In genomic region chr7:26151953-26152781, GRCh38 we compare ENCODE assay signal across 9 cellular contexts. TPM values are rescaled to one million over a fixed set of nuclear protein-coding genes. Genes with fewer than 3 reads are reported as not detected.
DNase-seq lines count a peak whose midpoint lies in the region; ATAC-seq, FAIRE-seq and TF ChIP-seq lines count a peak whose summit lies in the region.
"Had no signal": no experiment of that assay in that cellular context is flagged by ENCODE, and none has a peak within 500 bp of the region (broad histone marks: within the 10 kb centered on the region; RNA-seq: fewer than 3 reads in every experiment).

Gene NFE2L3, plus strand, starts transcription at chr7:26152198. Its CDS starts 301 bp downstream, at chr7:26152499.

- H2AFZ ChIP-seq in H1 (ENCODE audit: low read length), result 0 out of 2 replicates have a peak within 1 kb of the TSS, but pooled peaks have one; percentile 55

- intact Hi-C loops in CD14-positive monocyte (cut with micrococcal nuclease), result loop anchor here (2.0 to 5.0 kb wide), 3 partner anchors 45 to 50 kb away; no protein-coding TSS in a partner anchor

- ATAC-seq in GM19328 (IDR thresholded peaks at IDR 0.05; ENCODE audit: unreplicated experiment) (peak; percentile 69), HG03460 (IDR thresholded peaks at IDR 0.05; ENCODE audit: unreplicated experiment) (peak; percentile 68)

- peak within 1 kb of the TSS; percentile 98 to 100 for H3K4me2 ChIP-seq in H1 (ENCODE audit: insufficient read depth in 1 of 2, low read depth in 2 of 2, low read length in 2 of 2)

- CTCF ChIA-PET in H1 (lab: Charles Lee; ENCODE audit: partially characterized antibody), result interaction anchor here (0.6 to 2.0 kb wide), 13 partner anchors 9 to 959 kb away, joined by 3 to 12 read pairs (median 3); no protein-coding TSS in a partner anchor

- POLR2A ChIA-PET in H1 (lab: Charles Lee; ENCODE audit: partially characterized antibody), result interaction anchor here (0.7 to 5.2 kb wide), 19 partner anchors 8 to 213 kb away, joined by 3 to 36 read pairs (median 4); partner anchors contain the start of genes CBX3 and HNRNPA2B1

- H3K4me1 Mint-ChIP-seq in CD14-positive monocyte, result peaks cover 49% of the 10 kb centered on the region

- peak within 1 kb of the TSS; percentile 88 to 96 for H3K4me3 Mint-ChIP-seq in CD14-positive monocyte

- peak within 1 kb of the TSS; percentile 75 for H3K56ac ChIP-seq in H1 (replicated peaks; ENCODE audit: insufficient read length, low read depth, low read length)

- H3K4ac ChIP-seq in H1 (replicated peaks; ENCODE audit: insufficient read length, low read depth, low read length), result peak within 1 kb of the TSS; percentile 96

- H3K9me3 Mint-ChIP-seq in CD14-positive monocyte, result peaks cover 0 to 13% (median 6%) of the 10 kb centered on the region in 7 donors

- DNase-seq in CD14-positive monocyte (ENCODE audit: low spot score), result peak; percentile 74
- peak; percentile 55 for DNase-seq in NCI-H82 treated with DMSO at 0.1 percent for 48 hours (lab: John Stamatoyannopoulos, UW; ENCODE audit: unreplicated experiment)
- peak; percentile 40 to 70 for DNase-seq in activated CD8-positive, alpha-beta memory T cell treated with anti-CD3 and anti-CD28 coated beads for 1 hour (ENCODE audit: extremely low read depth in 1 of 2, low read depth in 1 of 2)
- peak in 1 of 2 experiments; percentile 87 for DNase-seq in H1 (ENCODE audit: low read depth in 1 of 2, low spot score in 2 of 2)
- DNase-seq in stimulated activated CD8-positive, alpha-beta memory T cell treated with anti-CD3 and anti-CD28 coated beads, Interleukin-15, amount 100 ng/mL, for 1 hour (ENCODE audit: low read depth), result peak; percentile 51

- H3K27ac ChIP-seq in H1 (ENCODE audit: low read depth, low read length) (peak within 1 kb of the TSS; percentile 91), mesodermal cell (ENCODE audit: low read depth, low read length, severe bottlenecking) (no peak within 1 kb of the TSS)
- H3K27ac ChIP-seq: epithelial cell of prostate had no signal

- TF ChIP-seq POLR2A in H1 (IDR thresholded peaks at IDR 0.05; ENCODE audit: control extremely low read depth in 1 of 2, low read depth in 2 of 2, low read length in 2 of 2), result peak; percentile 67 to 77

- H4K20me1 ChIP-seq in H1 (replicated peaks in 1 of 2; ENCODE audit: control insufficient read depth in 1 of 2, insufficient read depth in 2 of 2, low read length in 2 of 2), result peaks cover 17 to 19% of the 10 kb centered on the region in 2 experiments

- H3K79me1 ChIP-seq in H1 (ENCODE audit: low read depth, low read length), result peaks cover 18% of the 10 kb centered on the region

- H3K18ac ChIP-seq in H1 (ENCODE audit: extremely low read depth, low read length), result peak within 1 kb of the TSS; percentile 91

- H3K4me3 ChIP-seq in H1 (ENCODE audit: extremely low read depth in 1 of 4, insufficient read depth in 2 of 4, low read depth in 3 of 4, low read length in 4 of 4), result peak within 1 kb of the TSS; percentile 65 to 99 (median 95)
- H3K4me3 ChIP-seq in mesodermal cell (ENCODE audit: extremely low read depth, insufficient read depth, low read length, poor library complexity, severe bottlenecking), result peak within 1 kb of the TSS; percentile 54

- peaks cover 3 to 8% of the 10 kb centered on the region in 2 experiments; a peak in 2 of 4 replicates for H3K9me3 ChIP-seq in H1 (ENCODE audit: insufficient read depth in 2 of 2, low read depth in 1 of 2, low read length in 1 of 2)
- no peaks in the 10 kb centered on the region for H3K9me3 ChIP-seq in mesodermal cell (ENCODE audit: control insufficient read depth, low read length)

- H2BK15ac ChIP-seq in H1 (ENCODE audit: low read length), result peak within 1 kb of the TSS; percentile 99; the same call in 1 of the 2 replicates

- WGBS in H1 (ENCODE audit: extremely low coverage in 1 of 2, insufficient coverage in 1 of 2, insufficient read length in 1 of 2, insufficient replicate concordance in 2 of 2, low coverage in 1 of 2, low lambda C conversion rate in 2 of 2, missing lambda C conversion rate in 1 of 2), 2 experiments, result 3% methylated on average over 27 of the region's 95 CpGs; no CpG with 5 or more reads in 1 of the 2 experiments
- 1% methylated on average over 79 to 90 of the region's 95 CpGs for WGBS in mesodermal cell (ENCODE audit: insufficient coverage in 2 of 2), 2 experiments

- peak within 1 kb of the TSS; percentile 18 for H2BK120ac ChIP-seq in H1 (replicated peaks; ENCODE audit: low read depth, low read length)

- peak within 1 kb of the TSS; percentile 95 for H3K14ac ChIP-seq in H1 (ENCODE audit: insufficient read length)

- peaks cover 0 to 7% (median 0%) of the 10 kb centered on the region in 4 experiments; a peak in 2 of 7 replicates for H3K27me3 ChIP-seq in H1 (replicated peaks in 1 of 4; ENCODE audit: control insufficient read depth in 3 of 4, extremely low read depth in 1 of 4, insufficient read depth in 3 of 4, low read length in 3 of 4)

- peak within 1 kb of the TSS; percentile 77 for H2BK20ac ChIP-seq in H1 (ENCODE audit: low read length)

- peak in 1 of 2 experiments; percentile 24; a peak in 1 of 4 replicates for TF ChIP-seq RAD21 in H1 (IDR thresholded peaks at IDR 0.05 in 1 of 2, conservative IDR thresholded peaks at IDR 0.05 in 1 of 2; ENCODE audit: low read depth in 2 of 2, low read length in 2 of 2)

- H3K79me2 ChIP-seq in H1 (ENCODE audit: control insufficient read depth in 1 of 2, insufficient read depth in 2 of 2, low read length in 2 of 2), result peaks cover 11 to 45% of the 10 kb centered on the region in 2 experiments

- H3K4me1 ChIP-seq in H1 (replicated peaks in 1 of 4; ENCODE audit: control insufficient read depth in 3 of 4, insufficient read depth in 4 of 4, low read length in 3 of 4) (peaks cover 17 to 32% (median 22%) of the 10 kb centered on the region in 4 experiments), mesodermal cell (ENCODE audit: control insufficient read depth, insufficient read depth, low read length, poor library complexity, severe bottlenecking) (peaks cover 28% of the 10 kb centered on the region)

- H2BK5ac ChIP-seq in H1 (ENCODE audit: low read depth, low read length), result peak within 1 kb of the TSS; percentile 89

- H4K91ac ChIP-seq in H1 (replicated peaks; ENCODE audit: insufficient read length, low read length), result peak within 1 kb of the TSS; percentile 95

- TF ChIP-seq CTCF in CD14-positive monocyte (IDR thresholded peaks at IDR 0.05) (no peak), H1 (IDR thresholded peaks at IDR 0.05; ENCODE audit: control extremely low read depth in 1 of 3, insufficient read depth in 1 of 3, low read depth in 1 of 3, low read length in 3 of 3) (peak in 1 of 3 experiments; percentile 18; a peak in 1 of 4 replicates)

- H3K23ac ChIP-seq in H1 (ENCODE audit: insufficient read length), result peak within 1 kb of the TSS; percentile 36

- H2BK12ac ChIP-seq in H1 (ENCODE audit: low read depth, low read length), result peak within 1 kb of the TSS; percentile 98

- TF ChIP-seq EP300 in H1 (IDR thresholded peaks at IDR 0.05; ENCODE audit: borderline replicate concordance in 1 of 2, low read depth in 2 of 2, low read length in 2 of 2), result peak in 1 of 2 experiments; percentile 4; a peak in 1 of 3 replicates

- H4K5ac ChIP-seq in H1 (ENCODE audit: insufficient read length, low read depth, low read length), result no peak within 1 kb of the TSS

- peak within 1 kb of the TSS; percentile 85 to 90 (median 86) for H3K9ac ChIP-seq in H1 (replicated peaks in 1 of 4; ENCODE audit: extremely low read depth in 1 of 4, low read depth in 3 of 4, low read length in 3 of 4)

- peaks cover 11 to 24% (median 17%) of the 10 kb centered on the region in 3 donors for H3K27me3 Mint-ChIP-seq in CD14-positive monocyte (ENCODE audit: low read depth in 3 of 3)

- H3K23me2 ChIP-seq in H1 (ENCODE audit: low read depth, low read length), result peaks cover 6% of the 10 kb centered on the region

- no peak for FAIRE-seq in H1 (lab: Jason Lieb, UNC)

- peaks cover 4 to 8% of the 10 kb centered on the region in 2 donors for H3K36me3 Mint-ChIP-seq in CD14-positive monocyte

- peak within 1 kb of the TSS; percentile 73 for H4K8ac ChIP-seq in H1 (ENCODE audit: extremely low read depth, insufficient read depth, low read length)

- H3K36me3 ChIP-seq in H1 (ENCODE audit: control insufficient read depth in 2 of 4, insufficient read depth in 4 of 4, low read length in 3 of 4) (no peaks in the 10 kb centered on the region), mesodermal cell (ENCODE audit: control insufficient read depth, insufficient read depth, low read length) (no peaks in the 10 kb centered on the region)

- H3K27ac Mint-ChIP-seq in CD14-positive monocyte, result peak within 1 kb of the TSS; percentile 62 to 93 (median 84)

- H2AK5ac ChIP-seq in H1 (ENCODE audit: low read depth, low read length), result peak within 1 kb of the TSS; percentile 99

TF ChIP-seq in H1, 55 proteins besides CTCF, POLR2A, EP300 and RAD21 (continues in another document):
- TF ChIP-seq TAF7 (optimal IDR thresholded peaks at IDR 0.05; ENCODE audit: borderline replicate concordance, low read depth, low read length), result no peak
- TF ChIP-seq BRCA1 (IDR thresholded peaks at IDR 0.05; ENCODE audit: low read depth, low read length), result no peak
- peak; percentile 68 for TF ChIP-seq MAX (IDR thresholded peaks at IDR 0.05)
- TF ChIP-seq SIRT6 (IDR thresholded peaks at IDR 0.05; ENCODE audit: low read length), result no peak
- no peak for TF ChIP-seq NANOG (IDR thresholded peaks at IDR 0.05; ENCODE audit: insufficient read depth, low read depth, low read length, poor library complexity, severe bottlenecking)
- no peak for TF ChIP-seq FOSL1 (IDR thresholded peaks at IDR 0.05; ENCODE audit: insufficient read depth, low read depth, low read length)
- TF ChIP-seq CHD1 (IDR thresholded peaks at IDR 0.05; ENCODE audit: low read depth, low read length), result no peak
- TF ChIP-seq GABPA (IDR thresholded peaks at IDR 0.05; ENCODE audit: borderline replicate concordance, insufficient read depth, low read length), result no peak
- no peak for TF ChIP-seq CREB1 (IDR thresholded peaks at IDR 0.05)
- 0 out of 2 replicates have a peak, but pooled peaks have one; percentile 47 for TF ChIP-seq EGR1 (IDR thresholded peaks at IDR 0.05; ENCODE audit: borderline replicate concordance, low read depth, low read length)

RNA-seq across cellular contexts. Expression of gene NFE2L3, which starts in this region (rescaled TPM):
- 10 to 100 TPM; 10.6 to 17.2 TPM for polyA plus RNA-seq in CD14-positive monocyte
- total RNA-seq in H1 (2021; fragmentation: NEBNext Ultra II Directional; extraction: Animal tissue kit (Norgen Biotek cat#: 25700)), result 62.6 and 64.9 TPM in 2 replicates
- 27.6 and 76.5 TPM in 2 replicates for polyA plus RNA-seq in H1 (2011; rRNA removed)
- 39.6 TPM for polyA plus RNA-seq in H1 (2011; cell fraction: cytosol; rRNA removed)
- polyA plus RNA-seq in H1 (2011; cell fraction: nucleus; rRNA removed), result 19.2 TPM
- 35.5 to 56.0 TPM (median 45.7 TPM) in 4 replicates for polyA plus RNA-seq in H1 (2012, experiment 1 of 2)
- polyA plus RNA-seq in H1 (2012, experiment 2 of 2), result 14.2 TPM
- polyA plus RNA-seq in H1 (2013, experiment 1 of 2), result 169 TPM
- polyA plus RNA-seq in H1 (2013, experiment 2 of 2), result 181 TPM
- 35.9 and 101 TPM in 2 replicates for polyA minus RNA-seq in H1 (2011; rRNA and poly(A)+ RNA removed)
- 22.8 TPM for polyA minus RNA-seq in H1 (2011; cell fraction: cytosol; rRNA and poly(A)+ RNA removed)
- polyA minus RNA-seq in H1 (2011; cell fraction: nucleus; rRNA and poly(A)+ RNA removed), result 35.1 TPM
- polyA plus RNA-seq in mesodermal cell (2013, experiment 1 of 2), result 19.0 TPM
- 18.1 TPM for polyA plus RNA-seq in mesodermal cell (2013, experiment 2 of 2)
